In the genomic region with DNA sequence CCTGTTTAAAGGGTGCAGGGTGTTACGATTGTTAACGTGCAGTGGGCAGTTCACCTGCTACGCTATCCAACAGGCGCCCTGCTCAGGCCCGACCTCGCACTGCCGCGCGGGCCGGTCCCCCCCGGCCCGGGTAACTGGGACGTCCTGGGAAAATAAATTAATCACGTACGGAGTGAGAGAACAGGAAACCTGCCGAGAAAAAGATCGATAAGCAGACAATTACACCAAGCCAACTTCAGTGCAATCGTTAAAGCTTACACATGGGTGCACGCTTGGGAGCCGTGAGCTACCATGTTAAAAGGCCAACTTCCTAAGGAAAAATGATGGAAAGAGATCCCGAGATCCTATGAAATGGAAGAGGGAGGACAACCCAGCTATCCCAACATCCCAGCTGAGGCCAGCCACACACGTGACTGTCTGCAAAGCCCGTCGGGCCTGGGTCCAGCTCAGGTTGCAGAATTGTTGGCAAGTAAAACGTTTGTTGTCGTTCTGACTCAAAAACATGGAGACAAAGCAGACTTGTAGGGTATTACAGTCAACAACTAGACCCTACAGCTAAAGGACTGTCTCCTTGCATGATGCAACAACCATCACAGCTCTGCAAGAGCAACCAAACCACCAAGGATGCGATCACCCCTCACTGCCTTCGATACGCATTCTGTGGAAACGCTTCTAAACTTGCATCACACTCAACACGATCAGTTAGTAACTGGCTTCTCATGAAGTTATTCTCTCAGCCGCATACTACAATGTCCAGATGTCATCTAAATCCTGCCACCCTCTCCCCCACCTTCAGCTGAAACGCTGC, we compare ENCODE assay signal across 8 cellular contexts. TPM values are rescaled to one million over a fixed set of nuclear protein-coding genes. Genes with fewer than 3 reads are reported as not detected.
DNase-seq lines count a peak whose midpoint lies in the region; ATAC-seq and TF ChIP-seq lines count a peak whose summit lies in the region.

No MANE protein-coding gene starts in this region.

- peak overlapping the region; percentile 99 for H3K27ac ChIP-seq in RWPE1

- peak overlapping the region; percentile 89 for H3K4me3 ChIP-seq in epithelial cell of proximal tubule (ENCODE audit: low read depth, low read length)

- POLR2A ChIA-PET in RWPE1 (lab: Yijun Ruan, JAX; ENCODE audit: low non-redundant PET): no interaction called here

- peak overlapping the region; percentile 88 for H3K4me3 Mint-ChIP-seq in activated CD8-positive, alpha-beta memory T cell treated with anti-CD3 and anti-CD28 coated beads, Interleukin-2, amount 10 ng/mL, durations not matched to agents 7 days and 5 days
- H3K4me3 Mint-ChIP-seq in progenitor cell of endocrine pancreas (ENCODE audit: low read depth): peak overlapping the region; percentile 97

- no peaks in the 10 kb centered on the region for H3K9me3 Mint-ChIP-seq in activated CD8-positive, alpha-beta memory T cell treated with anti-CD3 and anti-CD28 coated beads, Interleukin-2, amount 10 ng/mL, durations not matched to agents 7 days and 5 days (ENCODE audit: low read depth)
- no peaks in the 10 kb centered on the region for H3K9me3 Mint-ChIP-seq in progenitor cell of endocrine pancreas (ENCODE audit: low read depth)

- no peak for DNase-seq in activated CD8-positive, alpha-beta memory T cell treated with anti-CD3 and anti-CD28 coated beads, Interleukin-2, amount 10 ng/mL, durations not matched to agents 7 days and 5 days
- DNase-seq in activated CD8-positive, alpha-beta memory T cell treated with anti-CD3 and anti-CD28 coated beads, Interleukin-2, amount 50 U/mL, for 48 hours: no peak
- no peak for DNase-seq in RWPE1 (ENCODE audit: low spot score)
- DNase-seq in epithelial cell of proximal tubule (ENCODE audit: low read depth): no peak
- DNase-seq in progenitor cell of endocrine pancreas (ENCODE audit: low spot score, unreplicated experiment): no peak
- DNase-seq in OCI-M2 (lab: John Stamatoyannopoulos, UW; ENCODE audit: unreplicated experiment): no peak
- DNase-seq in hippocampal formation (lab: John Stamatoyannopoulos, UW): no peak

- peaks cover 7% of the 10 kb centered on the region for H3K36me3 Mint-ChIP-seq in activated CD8-positive, alpha-beta memory T cell treated with anti-CD3 and anti-CD28 coated beads, Interleukin-2, amount 10 ng/mL, durations not matched to agents 7 days and 5 days
- H3K36me3 Mint-ChIP-seq in progenitor cell of endocrine pancreas (ENCODE audit: insufficient read depth): peaks cover 2% of the 10 kb centered on the region

- peak; percentile 10 for ATAC-seq in activated CD8-positive, alpha-beta memory T cell treated with anti-CD3 and anti-CD28 coated beads, Interleukin-2, amount 10 ng/mL, durations not matched to agents 7 days and 5 days
- ATAC-seq in HG02798 (IDR thresholded peaks at IDR 0.05; ENCODE audit: poor library complexity, unreplicated experiment): no peak

- CTCF ChIA-PET in activated CD8-positive, alpha-beta memory T cell treated with anti-CD3 and anti-CD28 coated beads, Interleukin-2, amount 10 ng/mL, durations not matched to agents 7 days and 5 days (lab: Charles Lee): interaction anchor here (0.7 to 2.4 kb wide), 4 partner anchors 9 to 20 kb away, joined by 3 to 17 read pairs (median 4); no protein-coding TSS in a partner anchor
- CTCF ChIA-PET in RWPE1 (lab: Yijun Ruan, JAX): interaction anchor here (1.2 kb wide), 1 partner anchor 17 kb away, joined by 7 read pairs; no protein-coding TSS in a partner anchor

- H3K27ac Mint-ChIP-seq in activated CD8-positive, alpha-beta memory T cell treated with anti-CD3 and anti-CD28 coated beads, Interleukin-2, amount 10 ng/mL, durations not matched to agents 7 days and 5 days: peak overlapping the region; percentile 90
- peak overlapping the region; percentile 98 for H3K27ac Mint-ChIP-seq in progenitor cell of endocrine pancreas

- no peak for TF ChIP-seq CTCF in RWPE1 (conservative IDR thresholded peaks at IDR 0.05; ENCODE audit: low read depth)
- TF ChIP-seq CTCF in epithelial cell of proximal tubule (conservative IDR thresholded peaks at IDR 0.05; ENCODE audit: low read depth, low read length): no peak
- no peak for TF ChIP-seq CTCF in progenitor cell of endocrine pancreas (IDR thresholded peaks at IDR 0.05; ENCODE audit: unreplicated experiment)

- H3K4me1 Mint-ChIP-seq in activated CD8-positive, alpha-beta memory T cell treated with anti-CD3 and anti-CD28 coated beads, Interleukin-2, amount 10 ng/mL, durations not matched to agents 7 days and 5 days: peaks cover 26% of the 10 kb centered on the region
- H3K4me1 Mint-ChIP-seq in progenitor cell of endocrine pancreas (ENCODE audit: low read depth): peaks cover 13% of the 10 kb centered on the region

- H3K27me3 Mint-ChIP-seq in activated CD8-positive, alpha-beta memory T cell treated with anti-CD3 and anti-CD28 coated beads, Interleukin-2, amount 10 ng/mL, durations not matched to agents 7 days and 5 days: peaks cover 3% of the 10 kb centered on the region
- H3K27me3 Mint-ChIP-seq in progenitor cell of endocrine pancreas: no peaks in the 10 kb centered on the region

RNA-seq across cellular contexts. Expression of a gene that starts 0.7 kb away (rescaled TPM):
- 10 to 100 TPM; 53.0 to 69.7 TPM for total RNA-seq in activated CD8-positive, alpha-beta memory T cell treated with anti-CD3 and anti-CD28 coated beads, Interleukin-2, amount 10 ng/mL, durations not matched to agents 7 days and 5 days
- total RNA-seq in epithelial cell of proximal tubule (16.1 and 16.4 TPM in 2 replicates), progenitor cell of endocrine pancreas (30.6 and 31.8 TPM in 2 replicates)
